In the genomic region with DNA sequence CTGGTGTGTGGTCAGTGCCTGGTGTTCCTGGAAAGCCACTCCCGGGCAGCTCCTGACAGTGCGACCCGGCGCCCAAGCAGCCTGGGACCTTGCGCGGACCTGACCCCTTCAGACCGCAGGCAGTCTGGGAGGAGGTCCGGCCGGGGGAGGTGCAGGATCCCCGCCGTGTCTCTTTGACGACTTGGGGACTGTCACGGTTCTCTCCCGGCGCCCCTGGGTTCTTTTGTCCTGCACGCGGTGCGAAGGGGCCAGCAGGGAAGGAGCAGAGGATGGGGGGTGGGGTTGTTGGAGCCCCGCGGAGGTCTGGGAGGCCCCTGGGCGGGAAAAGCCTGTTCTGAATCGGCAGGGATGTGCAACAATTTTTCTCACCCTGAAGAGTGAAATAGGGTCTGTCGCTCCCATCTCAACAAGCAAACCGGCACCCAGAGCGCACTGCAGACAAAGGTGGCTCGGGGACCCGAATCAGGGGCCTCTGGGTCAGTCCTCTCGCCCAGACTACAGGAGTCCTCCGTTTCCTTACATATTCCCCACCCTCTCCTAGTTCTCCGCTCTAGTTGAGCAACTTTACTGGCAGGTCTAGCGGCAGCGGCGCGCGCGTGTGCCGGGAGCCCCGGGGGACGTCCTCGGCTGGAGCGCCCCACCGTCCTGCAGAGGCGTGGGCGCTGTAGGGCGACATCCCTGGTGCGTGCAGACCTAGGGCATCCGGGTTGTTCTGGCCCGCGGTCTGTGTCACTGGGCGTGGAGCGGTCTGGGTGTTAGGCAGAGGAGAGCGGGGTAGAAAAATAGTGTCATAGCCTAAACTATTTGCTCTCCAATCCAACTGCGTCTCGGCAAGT, we compare ENCODE assay signal across 8 cellular contexts. TPM values are rescaled to one million over a fixed set of nuclear protein-coding genes. Genes with fewer than 3 reads are reported as not detected.
DNase-seq lines count a peak whose midpoint lies in the region; ATAC-seq and TF ChIP-seq lines count a peak whose summit lies in the region.

No MANE protein-coding gene starts in this region.

- H4K91ac ChIP-seq in neuronal stem cell (ENCODE audit: low read depth, low read length, poor library complexity) = peak overlapping the region; percentile 87

- peak; percentile 37 for ATAC-seq in GM21447 (IDR thresholded peaks at IDR 0.05; ENCODE audit: unreplicated experiment)
- ATAC-seq in activated CD8-positive, alpha-beta T cell treated with anti-CD3 and anti-CD28 coated beads, Interleukin-2, amount 10 ng/mL, durations not matched to agents 7 days and 5 days = peak; percentile 69
- peak; percentile 53 for ATAC-seq in gastroesophageal sphincter

- TF ChIP-seq CTCF in GM06990 (IDR thresholded peaks at IDR 0.05; ENCODE audit: insufficient read depth, low read length, poor library complexity, severe bottlenecking) (peak; percentile 5), gastroesophageal sphincter (IDR thresholded peaks at IDR 0.05) (no peak)

- H3K36me3 ChIP-seq in GM06990 (ENCODE audit: control insufficient read depth, insufficient read depth, low read length) = no peaks in the 10 kb centered on the region
- no peaks in the 10 kb centered on the region for H3K36me3 ChIP-seq in gastroesophageal sphincter
- H3K36me3 ChIP-seq in neuronal stem cell (replicated peaks in 1 of 2; ENCODE audit: control insufficient read depth in 2 of 2, insufficient read depth in 2 of 2, low read length in 2 of 2) = peaks cover 0 to 35% of the 10 kb centered on the region in 2 donors

- TF ChIP-seq EP300 in gastroesophageal sphincter (IDR thresholded peaks at IDR 0.05) = no peak

- H3K23ac ChIP-seq in neuronal stem cell (ENCODE audit: low read depth, low read length, poor library complexity) = peak overlapping the region; percentile 69

- peaks cover 38% of the 10 kb centered on the region for H3K4me1 Mint-ChIP-seq in activated CD8-positive, alpha-beta T cell treated with anti-CD3 and anti-CD28 coated beads, Interleukin-2, amount 10 ng/mL, durations not matched to agents 7 days and 5 days (ENCODE audit: low read depth)

- H3K27me3 Mint-ChIP-seq in activated CD8-positive, alpha-beta T cell treated with anti-CD3 and anti-CD28 coated beads, Interleukin-2, amount 10 ng/mL, durations not matched to agents 7 days and 5 days (ENCODE audit: low read depth) = peaks cover 72% of the 10 kb centered on the region

- peak overlapping the region; percentile 99 for H3K9ac ChIP-seq in neuronal stem cell (ENCODE audit: low read depth, low read length, poor library complexity)

- no peak overlapping the region for H4K8ac ChIP-seq in neuronal stem cell (ENCODE audit: low read depth, low read length)

- H3K4ac ChIP-seq in neuronal stem cell (ENCODE audit: low read length) = peak overlapping the region; percentile 58

- POLR2A ChIA-PET in activated CD8-positive, alpha-beta T cell treated with anti-CD3 and anti-CD28 coated beads, Interleukin-2, amount 10 ng/mL, durations not matched to agents 7 days and 5 days (lab: Charles Lee) = no interaction called here

- peak overlapping the region; percentile 99 for H3K18ac ChIP-seq in neuronal stem cell (ENCODE audit: low read length)

- H3K9me3 ChIP-seq in gastroesophageal sphincter (no peaks in the 10 kb centered on the region), neuronal stem cell (replicated peaks in 1 of 2; ENCODE audit: control insufficient read depth in 2 of 2, insufficient read depth in 1 of 2, low read depth in 1 of 2, low read length in 2 of 2) (peaks cover 0 to 2% of the 10 kb centered on the region in 2 donors)

- peak overlapping the region; percentile 98 for H2BK120ac ChIP-seq in neuronal stem cell (ENCODE audit: low read depth, low read length)

- no peak overlapping the region for H2BK12ac ChIP-seq in neuronal stem cell (ENCODE audit: low read length)

- H3K79me1 ChIP-seq in neuronal stem cell (ENCODE audit: low read depth, low read length) = no peaks in the 10 kb centered on the region

- 0 to 3% methylated on average over 7 to 11 of the region's 54 CpGs for WGBS in gastroesophageal sphincter (ENCODE audit: low coverage in 1 of 2), 2 donors
- WGBS in neuronal stem cell (ENCODE audit: extremely low coverage in 2 of 2, insufficient read length in 2 of 2, insufficient replicate concordance in 1 of 2), 2 donors = no CpG with 5 or more reads among the region's 54 CpGs

- peak overlapping the region; percentile 23 for H2AK5ac ChIP-seq in neuronal stem cell (ENCODE audit: low read depth, low read length)

- H3K4me1 ChIP-seq in gastroesophageal sphincter (peaks cover 0 to 51% (median 19%) of the 10 kb centered on the region in 3 donors), neuronal stem cell (ENCODE audit: control insufficient read depth in 2 of 2, insufficient read depth in 1 of 2, low read depth in 1 of 2, low read length in 2 of 2) (peaks cover 7 to 33% of the 10 kb centered on the region in 2 donors)

- peak overlapping the region; percentile 33 for H2BK5ac ChIP-seq in neuronal stem cell (ENCODE audit: low read length)

- no peaks in the 10 kb centered on the region for H3K36me3 Mint-ChIP-seq in activated CD8-positive, alpha-beta T cell treated with anti-CD3 and anti-CD28 coated beads, Interleukin-2, amount 10 ng/mL, durations not matched to agents 7 days and 5 days (ENCODE audit: low read depth)

- peak overlapping the region; percentile 95 for H2BK15ac ChIP-seq in neuronal stem cell (ENCODE audit: low read length)

- DNase-seq in GM06990 (ENCODE audit: extremely low read depth, insufficient read length) = peak; percentile 61
- peak; percentile 5 for DNase-seq in HPDE6-E6E7 (ENCODE audit: extremely low spot score)
- peak; percentile 40 for DNase-seq in activated CD8-positive, alpha-beta T cell treated with anti-CD3 and anti-CD28 coated beads, Interleukin-2, amount 10 ng/mL, durations not matched to agents 7 days and 5 days
- DNase-seq in neuronal stem cell (ENCODE audit: low spot score) = peak; percentile 57
- no peak for DNase-seq in kidney glomerular epithelial cell (lab: John Stamatoyannopoulos, UW)
- no peak for DNase-seq in DMS153 treated with DMSO at 0.1 percent for 48 hours (lab: John Stamatoyannopoulos, UW; ENCODE audit: unreplicated experiment)

- H3K4me2 ChIP-seq in neuronal stem cell (ENCODE audit: insufficient read depth, low read length, poor library complexity, severe bottlenecking) = peak overlapping the region; percentile 91

- H3K27ac Mint-ChIP-seq in activated CD8-positive, alpha-beta T cell treated with anti-CD3 and anti-CD28 coated beads, Interleukin-2, amount 10 ng/mL, durations not matched to agents 7 days and 5 days = no peak overlapping the region

- H3K9me3 Mint-ChIP-seq in activated CD8-positive, alpha-beta T cell treated with anti-CD3 and anti-CD28 coated beads, Interleukin-2, amount 10 ng/mL, durations not matched to agents 7 days and 5 days (ENCODE audit: insufficient read depth) = no peaks in the 10 kb centered on the region

- H3K27me3 ChIP-seq in GM06990 (replicated peaks; ENCODE audit: control insufficient read depth, insufficient read depth, low read length) = peaks cover 3% of the 10 kb centered on the region
- peaks cover 82% of the 10 kb centered on the region for H3K27me3 ChIP-seq in gastroesophageal sphincter
- H3K27me3 ChIP-seq in neuronal stem cell (ENCODE audit: control insufficient read depth in 3 of 3, insufficient read depth in 3 of 3, low read depth in 1 of 3, low read length in 3 of 3) = no peaks in the 10 kb centered on the region

- H2AFZ ChIP-seq in neuronal stem cell (ENCODE audit: low read length) = peak overlapping the region; percentile 42

- H3K4me3 Mint-ChIP-seq in activated CD8-positive, alpha-beta T cell treated with anti-CD3 and anti-CD28 coated beads, Interleukin-2, amount 10 ng/mL, durations not matched to agents 7 days and 5 days = peak overlapping the region; percentile 81

- H3K14ac ChIP-seq in neuronal stem cell (ENCODE audit: low read length) = peak overlapping the region; percentile 94

- CTCF ChIA-PET in activated CD8-positive, alpha-beta T cell treated with anti-CD3 and anti-CD28 coated beads, Interleukin-2, amount 10 ng/mL, durations not matched to agents 7 days and 5 days (lab: Charles Lee) = interaction anchor here (0.7 to 1.1 kb wide), 6 partner anchors 10 to 1072 kb away, joined by 3 to 6 read pairs (median 3); partner anchors contain the start of genes TMEM167A and XRCC4

- peak overlapping the region; percentile 63 for H3K4me3 ChIP-seq in GM06990 (replicated peaks; ENCODE audit: low read depth, low read length)
- peak overlapping the region; percentile 31 to 56 for H3K4me3 ChIP-seq in gastroesophageal sphincter
- H3K4me3 ChIP-seq in neuronal stem cell (ENCODE audit: low read length in 2 of 2) = peak overlapping the region; percentile 87 to 88

- TF ChIP-seq POLR2A in gastroesophageal sphincter (IDR thresholded peaks at IDR 0.05) = no peak

- peak overlapping the region in 3 of 4 donors; percentile 78 to 80 (median 78) for H3K27ac ChIP-seq in gastroesophageal sphincter
- H3K27ac ChIP-seq in neuronal stem cell (replicated peaks; ENCODE audit: low read length) = peak overlapping the region; percentile 94

RNA-seq across cellular contexts. Expression of gene VCAN, which starts 1.2 kb away (rescaled TPM):
- under 1 TPM; 0.03 to 0.39 TPM for total RNA-seq in activated CD8-positive, alpha-beta T cell treated with anti-CD3 and anti-CD28 coated beads, Interleukin-2, amount 10 ng/mL, durations not matched to agents 7 days and 5 days
- total RNA-seq in gastroesophageal sphincter = 100 to 1,000 TPM in 1 of 4 donors, 10 to 100 TPM in 3; 26.8 to 148 (median 65.8) TPM
- 37.7 TPM for polyA plus RNA-seq in neuronal stem cell (2013, experiment 1 of 2)
- 38.4 TPM for polyA plus RNA-seq in neuronal stem cell (2013, experiment 2 of 2)

Comparison
In these comparisons a context has a peak if more than half of its experiments do, and no peak if none do; other contexts are left out.
1. DNase-seq: peak in GM06990 (single experiment), HPDE6-E6E7 (single experiment), activated CD8-positive, alpha-beta T cell treated with anti-CD3 and anti-CD28 coated beads, Interleukin-2, amount 10 ng/mL, durations not matched to agents 7 days and 5 days (single experiment) and neuronal stem cell (single experiment); none in kidney glomerular epithelial cell (single experiment) and DMS153 treated with DMSO at 0.1 percent for 48 hours (single experiment).
2. RNA of gene VCAN, which starts 1.2 kb away (total RNA-seq): 26.8 to 148 TPM in gastroesophageal sphincter; 0.03 to 0.39 TPM in activated CD8-positive, alpha-beta T cell treated with anti-CD3 and anti-CD28 coated beads, Interleukin-2, amount 10 ng/mL, durations not matched to agents 7 days and 5 days; every median in the first group is over 10 times any median in the second.
3. Peak in every context shown above with its lines, with median percentiles within 50 percentile points of each other: H3K4me3 ChIP-seq and ATAC-seq.